Comparison of ENCODE assay signal across 23 cellular contexts in the genomic region with DNA sequence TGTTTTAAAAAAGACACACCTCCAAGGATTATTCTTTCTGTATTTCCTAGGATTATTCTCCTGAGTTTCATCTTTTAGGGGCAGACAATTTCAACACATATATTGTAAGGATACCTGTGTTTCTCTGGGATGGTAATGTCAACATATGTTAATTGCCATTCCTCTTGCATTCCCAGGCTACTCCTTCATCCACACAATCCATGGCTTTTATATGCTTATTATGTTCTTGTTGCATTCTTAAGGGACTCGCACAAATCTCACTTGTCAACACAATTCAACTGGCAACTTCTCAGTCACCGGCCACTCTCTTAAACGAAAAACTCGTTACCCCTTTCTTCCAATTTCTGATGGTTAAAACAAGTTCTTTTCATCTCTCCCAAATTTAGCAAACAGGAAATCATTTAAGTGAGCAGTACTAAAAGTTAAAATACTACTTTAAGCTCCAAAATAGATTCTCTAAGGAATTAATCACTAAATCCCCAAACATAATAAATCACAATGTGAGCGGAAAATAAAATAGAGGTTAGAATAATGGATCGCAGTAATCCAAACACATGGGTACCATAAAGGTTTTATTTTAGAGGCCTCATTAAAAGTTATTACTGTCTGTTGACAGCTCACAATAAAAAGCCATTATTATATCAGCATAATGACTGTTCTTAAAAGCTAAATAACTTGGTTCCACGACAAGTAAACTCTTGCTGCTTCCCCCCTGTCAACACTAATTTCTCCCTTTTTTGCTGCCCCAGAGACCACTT.
"Had no signal": no experiment of that assay in that cellular context is flagged by ENCODE, and none has a peak within 500 bp of the region (broad histone marks: within the 10 kb centered on the region; RNA-seq: fewer than 3 reads in every experiment).

No MANE protein-coding gene starts in this region.

- H3K27me3 Mint-ChIP-seq: activated naive CD8-positive, alpha-beta T cell treated with anti-CD3 and anti-CD28 coated beads, Interleukin-2, amount 50 U/mL, for 24 hours; T-cell had no signal

- DNase-seq: activated CD4-positive, alpha-beta T cell treated with anti-CD3 and anti-CD28 coated beads, Interleukin-2, amount 50 U/mL, for 48 hours; activated naive CD8-positive, alpha-beta T cell treated with anti-CD3 and anti-CD28 coated beads, Interleukin-2, amount 50 U/mL, for 24 hours; anterior cingulate cortex; brain microvascular endothelial cell; central memory CD4-positive, alpha-beta T cell; colonic mucosa; heart right ventricle; left cardiac atrium; midbrain; nucleus accumbens; stimulated activated CD4-positive, alpha-beta T cell treated with anti-CD3 and anti-CD28 coated beads, Interleukin-4, amount 100 ng/mL, for 24 hours; T-cell; T1000; upper lobe of left lung had no signal

- ATAC-seq: activated CD4-positive, CD25-positive, alpha-beta regulatory T cell treated with anti-CD3 and anti-CD28 coated beads, Interleukin-2, amount 50 U/mL, for 24 hours; activated naive CD8-positive, alpha-beta T cell treated with anti-CD3 and anti-CD28 coated beads, Interleukin-2, amount 50 U/mL, for 24 hours; gastroesophageal sphincter; heart right ventricle; left cardiac atrium; sciatic nerve; stimulated activated effector memory CD8-positive, alpha-beta T cell treated with anti-CD3 and anti-CD28 coated beads, Interleukin-12 subunit alpha, Interleukin-12 subunit beta, amount 100 ng/mL, for 72 hours; T-cell had no signal

- H3K27ac ChIP-seq: brain microvascular endothelial cell, colonic mucosa, esophagus muscularis mucosa, gastroesophageal sphincter, heart right ventricle, thoracic aorta, upper lobe of left lung had no signal

- H3K27me3 ChIP-seq: brain microvascular endothelial cell, colonic mucosa, esophagus muscularis mucosa, gastroesophageal sphincter, heart right ventricle, upper lobe of left lung had no signal

- H3K9me3 ChIP-seq: colonic mucosa, esophagus muscularis mucosa, gastroesophageal sphincter, heart right ventricle, thoracic aorta, upper lobe of left lung had no signal

- H3K4me3 Mint-ChIP-seq: activated naive CD8-positive, alpha-beta T cell treated with anti-CD3 and anti-CD28 coated beads, Interleukin-2, amount 50 U/mL, for 24 hours; nephron; stimulated activated effector memory CD8-positive, alpha-beta T cell treated with anti-CD3 and anti-CD28 coated beads, Interleukin-12 subunit alpha, Interleukin-12 subunit beta, amount 100 ng/mL, for 72 hours; T-cell had no signal

- H3K4me3 ChIP-seq: colonic mucosa, esophagus muscularis mucosa, gastroesophageal sphincter, heart right ventricle, lung, smooth muscle cell, thoracic aorta, upper lobe of left lung had no signal

- H3K36me3 ChIP-seq: brain microvascular endothelial cell, colonic mucosa, thoracic aorta had no signal

- H3K4me1 ChIP-seq: colonic mucosa, upper lobe of left lung had no signal

- H3K27ac Mint-ChIP-seq: activated naive CD8-positive, alpha-beta T cell treated with anti-CD3 and anti-CD28 coated beads, Interleukin-2, amount 50 U/mL, for 24 hours; stimulated activated effector memory CD8-positive, alpha-beta T cell treated with anti-CD3 and anti-CD28 coated beads, Interleukin-12 subunit alpha, Interleukin-12 subunit beta, amount 100 ng/mL, for 72 hours; T-cell had no signal
